14 cellular contexts compared by ENCODE assay signal in the genomic region with DNA sequence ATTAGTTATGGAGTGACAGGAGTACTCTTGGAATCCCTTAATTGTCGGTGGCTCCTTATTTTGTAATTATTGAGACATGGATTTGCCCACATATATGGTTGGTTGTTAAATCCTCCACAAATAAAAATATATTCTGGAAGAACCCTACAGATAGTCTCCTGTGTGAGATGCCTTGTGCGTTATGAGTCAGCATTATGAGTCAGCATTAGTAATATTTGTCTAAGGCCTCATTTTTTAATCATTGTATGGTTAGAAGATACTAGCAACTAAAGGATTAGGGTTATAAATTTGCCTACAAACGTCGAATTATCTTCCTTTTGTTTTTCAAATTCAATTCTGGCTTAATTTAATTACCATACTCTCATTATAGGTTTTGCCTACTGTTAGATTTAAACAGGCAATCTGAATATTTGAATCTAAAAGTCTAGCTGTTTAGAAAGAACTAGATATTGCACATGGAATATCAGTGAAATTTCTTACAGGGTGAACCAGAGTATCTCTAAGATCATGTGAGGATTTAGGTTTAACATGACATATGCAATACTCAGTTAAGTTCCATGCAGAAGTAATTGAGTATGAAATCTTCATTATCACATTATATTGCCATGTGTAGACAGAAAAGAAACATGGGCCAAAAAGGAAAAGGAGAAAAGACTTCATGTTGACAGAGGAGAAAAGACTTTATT. TPM values are rescaled to one million over a fixed set of nuclear protein-coding genes. Genes with fewer than 3 reads are reported as not detected.
A peak's percentile ranks its signal among the peaks of the same experiment; 100 is the strongest.
DNase-seq lines count a peak whose midpoint lies in the region; ATAC-seq, FAIRE-seq and TF ChIP-seq lines count a peak whose summit lies in the region.
"Had no signal": no experiment of that assay in that cellular context is flagged by ENCODE, and none has a peak within 500 bp of the region (broad histone marks: within the 10 kb centered on the region; RNA-seq: fewer than 3 reads in every experiment).

No MANE protein-coding gene starts in this region.

- FAIRE-seq in bronchial epithelial cell (lab: Jason Lieb, UNC) = no peak

- H3K36me3 ChIP-seq in bronchial epithelial cell (ENCODE audit: control insufficient read depth, insufficient read depth, low read length) = no peaks in the 10 kb centered on the region
- H3K36me3 ChIP-seq: heart right ventricle, transverse colon had no signal

- H3K4me3 ChIP-seq in bronchial epithelial cell (ENCODE audit: low read depth, low read length) (no peak overlapping the region), skeletal muscle cell (ENCODE audit: low read depth, low read length) (no peak overlapping the region)
- H3K4me3 ChIP-seq: heart right ventricle, transverse colon had no signal

- no peak for TF ChIP-seq CTCF in bronchial epithelial cell (IDR thresholded peaks at IDR 0.05; ENCODE audit: insufficient read depth, low read length, severe bottlenecking)

- DNase-seq in HT1080 (ENCODE audit: low read depth) (peak; percentile 84), bronchial epithelial cell (ENCODE audit: low read depth) (peak; percentile 94), skeletal muscle cell (ENCODE audit: low read depth) (peak; percentile 39), activated gamma-delta T cell treated with Interleukin-2 at 50 U/mL for 16 hours (no peak)
- no peak for DNase-seq in activated CD4-positive, CD25-positive, alpha-beta regulatory T cell (lab: John Stamatoyannopoulos, UW)
- DNase-seq: DMS79 treated with DMSO at 0.1 percent for 48 hours, heart right ventricle, NCI-H187 treated with DMSO at 0.1 percent for 48 hours, OCI-M1, transverse colon had no signal

- no peaks in the 10 kb centered on the region for H3K27me3 ChIP-seq in bronchial epithelial cell (ENCODE audit: control insufficient read depth, insufficient read depth, low read length)
- H3K27me3 ChIP-seq: transverse colon had no signal

- ATAC-seq in GM18870 (IDR thresholded peaks at IDR 0.05; ENCODE audit: unreplicated experiment) (peak; percentile 66), GM21390 (IDR thresholded peaks at IDR 0.05; ENCODE audit: unreplicated experiment) (no peak), HG02798 (IDR thresholded peaks at IDR 0.05; ENCODE audit: poor library complexity, unreplicated experiment) (no peak)
- ATAC-seq: heart right ventricle had no signal

RNA-seq across cellular contexts. Expression of a gene that starts 5.9 kb away (rescaled TPM):
- total RNA-seq in HT1080 (2014; rRNA removed; shearing (Covaris generic)) = 0.10 TPM in 1 of 2 replicates, not detected in the other
- polyA plus RNA-seq in HT1080 (2015; cell fraction: cytosol; rRNA removed) = not detected in 2 replicates
- polyA plus RNA-seq in HT1080 (2015; cell fraction: nucleus; rRNA removed) = 0.18 TPM in 1 of 2 replicates, not detected in the other
- not detected in 2 replicates for total RNA-seq in bronchial epithelial cell
- total RNA-seq: heart right ventricle, posterior vena cava, transverse colon had no signal
- polyA plus RNA-seq: heart right ventricle had no signal

Comparison
In these comparisons a context has a peak if more than half of its experiments do, and no peak if none do; other contexts are left out.
1. DNase-seq: peak in HT1080 (single experiment), bronchial epithelial cell (single experiment) and skeletal muscle cell (single experiment); none in activated gamma-delta T cell treated with Interleukin-2 at 50 U/mL for 16 hours (single experiment) and activated CD4-positive, CD25-positive, alpha-beta regulatory T cell (0 of 4).